Comparison of ENCODE assay signal across 14 cellular contexts in the genomic region with DNA sequence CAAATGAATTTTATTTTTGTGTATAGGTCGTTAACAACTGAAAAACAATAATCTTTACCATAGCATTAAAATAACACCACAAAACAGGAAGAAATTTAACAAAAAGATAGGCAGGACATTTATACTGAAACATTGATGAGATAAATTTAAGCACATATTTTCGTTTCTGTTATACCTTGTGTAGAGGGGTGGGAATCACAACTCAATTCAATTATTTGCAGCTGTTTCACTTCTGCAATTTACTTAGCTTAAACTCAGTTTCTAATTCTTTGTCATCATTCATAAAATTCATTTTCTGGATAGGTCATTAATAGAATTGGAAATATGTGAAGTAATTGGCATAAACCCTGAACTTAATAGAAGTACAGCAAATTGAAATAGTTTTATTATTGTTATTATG. TPM values are rescaled to one million over a fixed set of nuclear protein-coding genes. Genes with fewer than 3 reads are reported as not detected.
DNase-seq lines count a peak whose midpoint lies in the region; ATAC-seq and TF ChIP-seq lines count a peak whose summit lies in the region.
"Had no signal": no experiment of that assay in that cellular context is flagged by ENCODE, and none has a peak within 500 bp of the region (broad histone marks: within the 10 kb centered on the region; RNA-seq: fewer than 3 reads in every experiment).

No MANE protein-coding gene starts in this region.

- no peaks in the 10 kb centered on the region for H3K4me1 ChIP-seq in Peyer's patch
- H3K4me1 ChIP-seq: left ventricle myocardium inferior had no signal

- no peaks in the 10 kb centered on the region for H3K4me1 Mint-ChIP-seq in type B pancreatic cell (ENCODE audit: unreplicated experiment)
- H3K4me1 Mint-ChIP-seq in stimulated activated effector memory CD8-positive, alpha-beta T cell treated with anti-CD3 and anti-CD28 coated beads, Interleukin-12 subunit alpha, Interleukin-12 subunit beta, amount 100 ng/mL, for 72 hours: no peaks in the 10 kb centered on the region
- H3K4me1 Mint-ChIP-seq: activated CD4-positive, alpha-beta T cell treated with anti-CD3 and anti-CD28 coated beads, Interleukin-2, amount 10 ng/mL, durations not matched to agents 7 days and 5 days had no signal

- TF ChIP-seq CTCF in Peyer's patch (IDR thresholded peaks at IDR 0.05): no peak
- TF ChIP-seq CTCF in type B pancreatic cell (conservative IDR thresholded peaks at IDR 0.05): no peak

- DNase-seq in germinal center (ENCODE audit: low spot score) (peak; percentile 2), Peyer's patch (no peak), type B pancreatic cell (ENCODE audit: extremely low spot score, unreplicated experiment) (no peak), middle frontal gyrus (ENCODE audit: extremely low spot score, low spot score) (no peak)
- DNase-seq in stimulated activated effector memory CD8-positive, alpha-beta T cell treated with anti-CD3 and anti-CD28 coated beads, Interleukin-12 subunit alpha, Interleukin-12 subunit beta, amount 100 ng/mL, for 72 hours (ENCODE audit: low spot score in 2 of 2): no peak
- DNase-seq: activated CD4-positive, alpha-beta T cell treated with anti-CD3 and anti-CD28 coated beads, Interleukin-2, amount 10 ng/mL, durations not matched to agents 7 days and 5 days; HFFc6; Karpas-422; left ventricle myocardium inferior; NCI-H2029 had no signal

- no peaks in the 10 kb centered on the region for H3K9me3 Mint-ChIP-seq in type B pancreatic cell
- H3K9me3 Mint-ChIP-seq in stimulated activated effector memory CD8-positive, alpha-beta T cell treated with anti-CD3 and anti-CD28 coated beads, Interleukin-12 subunit alpha, Interleukin-12 subunit beta, amount 100 ng/mL, for 72 hours: peaks cover 6% of the 10 kb centered on the region
- H3K9me3 Mint-ChIP-seq: activated CD4-positive, alpha-beta T cell treated with anti-CD3 and anti-CD28 coated beads, Interleukin-2, amount 10 ng/mL, durations not matched to agents 7 days and 5 days had no signal

- no peaks in the 10 kb centered on the region for H3K27me3 Mint-ChIP-seq in type B pancreatic cell
- H3K27me3 Mint-ChIP-seq: activated CD4-positive, alpha-beta T cell treated with anti-CD3 and anti-CD28 coated beads, Interleukin-2, amount 10 ng/mL, durations not matched to agents 7 days and 5 days had no signal

- no peak overlapping the region for H3K4me3 Mint-ChIP-seq in type B pancreatic cell
- no peak overlapping the region for H3K4me3 Mint-ChIP-seq in stimulated activated effector memory CD8-positive, alpha-beta T cell treated with anti-CD3 and anti-CD28 coated beads, Interleukin-12 subunit alpha, Interleukin-12 subunit beta, amount 100 ng/mL, for 72 hours
- H3K4me3 Mint-ChIP-seq: activated CD4-positive, alpha-beta T cell treated with anti-CD3 and anti-CD28 coated beads, Interleukin-2, amount 10 ng/mL, durations not matched to agents 7 days and 5 days; HFFc6 had no signal

- peak; percentile 82 for ATAC-seq in GM18907 (IDR thresholded peaks at IDR 0.05; ENCODE audit: unreplicated experiment)
- peak; percentile 80 for ATAC-seq in GM21717 (IDR thresholded peaks at IDR 0.05; ENCODE audit: unreplicated experiment)
- peak; percentile 69 for ATAC-seq in HG03135 (IDR thresholded peaks at IDR 0.05; ENCODE audit: unreplicated experiment)
- no peak for ATAC-seq in stimulated activated effector memory CD8-positive, alpha-beta T cell treated with anti-CD3 and anti-CD28 coated beads, Interleukin-12 subunit alpha, Interleukin-12 subunit beta, amount 100 ng/mL, for 72 hours

- H3K4me3 ChIP-seq in Peyer's patch: no peak overlapping the region
- H3K4me3 ChIP-seq: left ventricle myocardium inferior, skin epidermis had no signal

- H3K36me3 Mint-ChIP-seq in type B pancreatic cell: no peaks in the 10 kb centered on the region
- H3K36me3 Mint-ChIP-seq in stimulated activated effector memory CD8-positive, alpha-beta T cell treated with anti-CD3 and anti-CD28 coated beads, Interleukin-12 subunit alpha, Interleukin-12 subunit beta, amount 100 ng/mL, for 72 hours: no peaks in the 10 kb centered on the region

- H3K36me3 ChIP-seq in Peyer's patch: no peaks in the 10 kb centered on the region
- H3K36me3 ChIP-seq: left ventricle myocardium inferior had no signal

- no peak overlapping the region for H3K27ac Mint-ChIP-seq in type B pancreatic cell
- H3K27ac Mint-ChIP-seq in stimulated activated effector memory CD8-positive, alpha-beta T cell treated with anti-CD3 and anti-CD28 coated beads, Interleukin-12 subunit alpha, Interleukin-12 subunit beta, amount 100 ng/mL, for 72 hours: no peak overlapping the region
- H3K27ac Mint-ChIP-seq: activated CD4-positive, alpha-beta T cell treated with anti-CD3 and anti-CD28 coated beads, Interleukin-2, amount 10 ng/mL, durations not matched to agents 7 days and 5 days; HFFc6 had no signal

- no peaks in the 10 kb centered on the region for H3K9me3 ChIP-seq in Peyer's patch

- H3K27ac ChIP-seq in Peyer's patch: no peak overlapping the region
- H3K27ac ChIP-seq: left ventricle myocardium inferior, skin epidermis had no signal

- no peaks in the 10 kb centered on the region for H3K27me3 ChIP-seq in Peyer's patch

- TF ChIP-seq POLR2A in Peyer's patch (IDR thresholded peaks at IDR 0.05): no peak

RNA-seq across cellular contexts. Expression of a gene that starts 42.3 kb away (rescaled TPM):
- under 1 TPM in 1 of 4 donors, not detected in 3; 0.27 TPM for total RNA-seq in Peyer's patch
- total RNA-seq in type B pancreatic cell (ENCODE audit: low replicate concordance): 5.8 and 16.1 TPM in 2 replicates
- total RNA-seq: HFFc6 had no signal
